In the genomic region with DNA sequence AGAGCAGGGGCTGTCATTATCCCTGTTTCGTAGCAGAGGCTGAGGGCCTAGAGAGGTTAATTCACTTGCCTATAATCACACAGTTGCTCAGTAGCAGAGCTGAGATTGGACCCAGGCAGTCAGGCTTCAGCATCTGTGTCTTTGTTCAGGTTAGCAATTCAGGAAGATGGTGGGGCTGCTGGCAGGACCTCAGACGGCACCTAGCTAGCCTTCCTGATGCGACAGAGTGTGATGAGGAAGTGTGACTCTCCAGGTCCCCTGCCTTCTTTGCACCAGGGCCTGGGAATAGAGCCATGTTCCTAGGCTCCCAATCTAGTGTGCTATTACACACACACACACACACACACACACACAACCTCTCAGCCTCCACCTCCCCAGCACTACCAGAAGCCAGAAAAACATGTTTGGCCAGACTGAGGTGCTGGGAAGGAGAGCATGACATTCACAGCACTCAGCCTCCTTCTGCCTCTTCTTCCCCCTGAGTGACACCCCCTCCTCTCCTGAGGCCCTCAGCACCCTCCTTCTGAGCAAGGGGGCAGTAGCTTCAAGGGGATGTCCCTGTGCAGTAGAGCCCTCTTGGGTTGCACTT, we compare ENCODE assay signal across 28 cellular contexts.
DNase-seq lines count a peak whose midpoint lies in the region; ATAC-seq, FAIRE-seq and TF ChIP-seq lines count a peak whose summit lies in the region.
"Had no signal": no experiment of that assay in that cellular context is flagged by ENCODE, and none has a peak within 500 bp of the region (broad histone marks: within the 10 kb centered on the region; RNA-seq: fewer than 3 reads in every experiment).

No MANE protein-coding gene starts in this region.

- H3K9ac ChIP-seq in H1 (replicated peaks in 1 of 4; ENCODE audit: extremely low read depth in 1 of 4, low read depth in 3 of 4, low read length in 3 of 4) (no peak overlapping the region), neuronal stem cell (ENCODE audit: low read depth, low read length, poor library complexity) (no peak overlapping the region)
- H3K9ac ChIP-seq: BLaER1 treated with 17β-estradiol and CSF1 and Interleukin-3, amounts not matched to agents 10 nM and 100 nM had no signal

- no peak overlapping the region for H2AK5ac ChIP-seq in H1 (ENCODE audit: low read depth, low read length)
- H2AK5ac ChIP-seq in neuronal stem cell (ENCODE audit: low read depth, low read length): no peak overlapping the region

- TF ChIP-seq RAD21 in H1 (IDR thresholded peaks at IDR 0.05 in 1 of 2, conservative IDR thresholded peaks at IDR 0.05 in 1 of 2; ENCODE audit: low read depth in 2 of 2, low read length in 2 of 2): no peak

- no peak overlapping the region; the same call in 1 of the 2 replicates for H2BK15ac ChIP-seq in H1 (ENCODE audit: low read length)
- H2BK15ac ChIP-seq in neuronal stem cell (ENCODE audit: low read length): no peak overlapping the region

- no peaks in the 10 kb centered on the region for H3K79me1 ChIP-seq in H1 (ENCODE audit: low read depth, low read length)
- no peaks in the 10 kb centered on the region for H3K79me1 ChIP-seq in neuronal stem cell (ENCODE audit: low read depth, low read length)

- H3K9me3 ChIP-seq in H1 (ENCODE audit: insufficient read depth in 2 of 2, low read depth in 1 of 2, low read length in 1 of 2): no peaks in the 10 kb centered on the region
- H3K9me3 ChIP-seq in neuronal stem cell (replicated peaks in 1 of 2; ENCODE audit: control insufficient read depth in 2 of 2, insufficient read depth in 1 of 2, low read depth in 1 of 2, low read length in 2 of 2): no peaks in the 10 kb centered on the region
- no peaks in the 10 kb centered on the region for H3K9me3 ChIP-seq in vagina
- H3K9me3 ChIP-seq: BLaER1 treated with 17β-estradiol and CSF1 and Interleukin-3, amounts not matched to agents 10 nM and 100 nM; Peyer's patch; SJSA1 had no signal

- H3K4me3 ChIP-seq in H1 (ENCODE audit: extremely low read depth in 1 of 4, insufficient read depth in 2 of 4, low read depth in 3 of 4, low read length in 4 of 4) (no peak overlapping the region), neuronal stem cell (ENCODE audit: low read length in 2 of 2) (no peak overlapping the region), vagina (no peak overlapping the region)
- H3K4me3 ChIP-seq: BLaER1 treated with 17β-estradiol and CSF1 and Interleukin-3, amounts not matched to agents 10 nM and 100 nM; K562; Peyer's patch; SJSA1 had no signal

- H4K91ac ChIP-seq in H1 (replicated peaks; ENCODE audit: insufficient read length, low read length) (no peak overlapping the region), neuronal stem cell (ENCODE audit: low read depth, low read length, poor library complexity) (no peak overlapping the region)

- no peak overlapping the region for H4K8ac ChIP-seq in H1 (ENCODE audit: extremely low read depth, insufficient read depth, low read length)
- H4K8ac ChIP-seq in neuronal stem cell (ENCODE audit: low read depth, low read length): no peak overlapping the region

- H3K27me3 ChIP-seq in H1 (replicated peaks in 1 of 4; ENCODE audit: control insufficient read depth in 3 of 4, extremely low read depth in 1 of 4, insufficient read depth in 3 of 4, low read length in 3 of 4) (no peaks in the 10 kb centered on the region), neuronal stem cell (ENCODE audit: control insufficient read depth in 3 of 3, insufficient read depth in 3 of 3, low read depth in 1 of 3, low read length in 3 of 3) (peaks cover 0 to 48% (median 0%) of the 10 kb centered on the region in 3 experiments), vagina (no peaks in the 10 kb centered on the region)
- H3K27me3 ChIP-seq: BLaER1 treated with 17β-estradiol and CSF1 and Interleukin-3, amounts not matched to agents 10 nM and 100 nM; Peyer's patch; SJSA1 had no signal

- TF ChIP-seq POLR2A in H1 (IDR thresholded peaks at IDR 0.05; ENCODE audit: control extremely low read depth in 1 of 2, low read depth in 2 of 2, low read length in 2 of 2) (no peak), vagina (IDR thresholded peaks at IDR 0.05) (no peak)

- TF ChIP-seq CTCF in H1 (IDR thresholded peaks at IDR 0.05; ENCODE audit: control extremely low read depth in 1 of 3, insufficient read depth in 1 of 3, low read depth in 1 of 3, low read length in 3 of 3) (no peak), vagina (IDR thresholded peaks at IDR 0.05) (no peak)

- TF ChIP-seq EP300 in H1 (IDR thresholded peaks at IDR 0.05; ENCODE audit: borderline replicate concordance in 1 of 2, low read depth in 2 of 2, low read length in 2 of 2): no peak

- CTCF ChIA-PET in H1 (lab: Charles Lee; ENCODE audit: partially characterized antibody): interaction anchor here (1.0 to 2.4 kb wide), 3 partner anchors 9 to 27 kb away, joined by 3 to 5 read pairs (median 3); no protein-coding TSS in a partner anchor

- POLR2A ChIA-PET in H1 (lab: Charles Lee; ENCODE audit: partially characterized antibody): no interaction called here

- ATAC-seq in GM19023 (IDR thresholded peaks at IDR 0.05; ENCODE audit: unreplicated experiment) (no peak), HG03469 (IDR thresholded peaks at IDR 0.05; ENCODE audit: unreplicated experiment) (no peak)
- ATAC-seq: CD8-positive, alpha-beta T cell; HepG2; K562 had no signal

- H3K23me2 ChIP-seq in H1 (ENCODE audit: low read depth, low read length): no peaks in the 10 kb centered on the region

- H3K27ac ChIP-seq in H1 (ENCODE audit: low read depth, low read length) (no peak overlapping the region), neuronal stem cell (replicated peaks; ENCODE audit: low read length) (no peak overlapping the region), vagina (no peak overlapping the region)
- H3K27ac ChIP-seq: 22Rv1; BLaER1 treated with 17β-estradiol and CSF1 and Interleukin-3, amounts not matched to agents 10 nM and 100 nM; HL-60; SJSA1 had no signal

- no peak overlapping the region for H2BK5ac ChIP-seq in H1 (ENCODE audit: low read depth, low read length)
- H2BK5ac ChIP-seq in neuronal stem cell (ENCODE audit: low read length): peak overlapping the region; percentile 25

- no peak overlapping the region for H2AFZ ChIP-seq in H1 (ENCODE audit: low read length)
- no peak overlapping the region for H2AFZ ChIP-seq in neuronal stem cell (ENCODE audit: low read length)

- H3K23ac ChIP-seq in H1 (ENCODE audit: insufficient read length): no peak overlapping the region
- no peak overlapping the region for H3K23ac ChIP-seq in neuronal stem cell (ENCODE audit: low read depth, low read length, poor library complexity)

- H2BK12ac ChIP-seq in H1 (ENCODE audit: low read depth, low read length) (no peak overlapping the region), neuronal stem cell (ENCODE audit: low read length) (no peak overlapping the region)

- 89% methylated on average over 3 of the region's 3 CpGs; no CpG with 5 or more reads in 1 of the 2 experiments for whole genome bisulfite sequencing in H1 (ENCODE audit: extremely low coverage in 1 of 2, insufficient coverage in 1 of 2, insufficient read length in 1 of 2, insufficient replicate concordance in 2 of 2, low coverage in 1 of 2, low lambda C conversion rate in 2 of 2, missing lambda C conversion rate in 1 of 2), 2 experiments
- no CpG with 5 or more reads among the region's 3 CpGs for WGBS in neuronal stem cell (ENCODE audit: extremely low coverage in 2 of 2, insufficient read length in 2 of 2, insufficient replicate concordance in 1 of 2), 2 donors

- H3K14ac ChIP-seq in H1 (ENCODE audit: insufficient read length) (no peak overlapping the region), neuronal stem cell (ENCODE audit: low read length) (no peak overlapping the region)

- intact Hi-C loops in vagina (cut with DNase I): no loop called here

- peak; percentile 10 for DNase-seq in SIG-M5 treated with dmso at 0.1 percent for 504 hours (lab: John Stamatoyannopoulos, UW; ENCODE audit: unreplicated experiment)
- no peak for DNase-seq in SIG-M5 (lab: John Stamatoyannopoulos, UW)
- DNase-seq in H1 (ENCODE audit: low read depth in 1 of 2, low spot score in 2 of 2): no peak
- no peak for DNase-seq in neuronal stem cell (ENCODE audit: low spot score)
- no peak for DNase-seq in NCI-H1694 treated with DMSO at 0.1 percent for 48 hours (lab: John Stamatoyannopoulos, UW)
- no peak for DNase-seq in vagina (ENCODE audit: extremely low spot score in 2 of 2)
- DNase-seq: ACHN; CD8-positive, alpha-beta T cell; DND-41; HFFc6; MM.1S; NCI-H1092; NCI-H1436; NCI-H1930; NCI-H2227 treated with DMSO at 0.1 percent for 48 hours; NCI-H510A; NCI-H748 treated with DMSO at 0.1 percent for 48 hours had no signal

- H2BK120ac ChIP-seq in H1 (replicated peaks; ENCODE audit: low read depth, low read length): no peak overlapping the region
- H2BK120ac ChIP-seq in neuronal stem cell (ENCODE audit: low read depth, low read length): no peak overlapping the region

- H4K20me1 ChIP-seq in H1 (replicated peaks in 1 of 2; ENCODE audit: control insufficient read depth in 1 of 2, insufficient read depth in 2 of 2, low read length in 2 of 2): no peaks in the 10 kb centered on the region

- no peak for FAIRE-seq in H1 (lab: Jason Lieb, UNC)
- FAIRE-seq: G401.6, H54, HepG2, K562 had no signal

- peak overlapping the region; percentile 1; the same call in 1 of the 2 replicates for H2BK20ac ChIP-seq in H1 (ENCODE audit: low read length)

- no peaks in the 10 kb centered on the region for H3K36me3 ChIP-seq in H1 (ENCODE audit: control insufficient read depth in 2 of 4, insufficient read depth in 4 of 4, low read length in 3 of 4)
- no peaks in the 10 kb centered on the region for H3K36me3 ChIP-seq in neuronal stem cell (replicated peaks in 1 of 2; ENCODE audit: control insufficient read depth in 2 of 2, insufficient read depth in 2 of 2, low read length in 2 of 2)
- no peaks in the 10 kb centered on the region for H3K36me3 ChIP-seq in vagina
- H3K36me3 ChIP-seq: BLaER1 treated with 17β-estradiol and CSF1 and Interleukin-3, amounts not matched to agents 10 nM and 100 nM; Peyer's patch; SJSA1 had no signal

- H3K4ac ChIP-seq in H1 (replicated peaks; ENCODE audit: insufficient read length, low read depth, low read length): no peak overlapping the region
- H3K4ac ChIP-seq in neuronal stem cell (ENCODE audit: low read length): no peak overlapping the region

- no peak overlapping the region for H4K5ac ChIP-seq in H1 (ENCODE audit: insufficient read length, low read depth, low read length)

- H3K79me2 ChIP-seq in H1 (ENCODE audit: control insufficient read depth in 1 of 2, insufficient read depth in 2 of 2, low read length in 2 of 2): no peaks in the 10 kb centered on the region

- no peak overlapping the region for H3K18ac ChIP-seq in H1 (ENCODE audit: extremely low read depth, low read length)
- peak overlapping the region; percentile 17 for H3K18ac ChIP-seq in neuronal stem cell (ENCODE audit: low read length)

- H3K4me2 ChIP-seq in H1 (ENCODE audit: insufficient read depth in 1 of 2, low read depth in 2 of 2, low read length in 2 of 2) (no peak overlapping the region), neuronal stem cell (ENCODE audit: insufficient read depth, low read length, poor library complexity, severe bottlenecking) (no peak overlapping the region)
- H3K4me2 ChIP-seq: BLaER1 treated with 17β-estradiol and CSF1 and Interleukin-3, amounts not matched to agents 10 nM and 100 nM had no signal

- no peak overlapping the region for H3K56ac ChIP-seq in H1 (replicated peaks; ENCODE audit: insufficient read length, low read depth, low read length)

- H3K4me1 ChIP-seq in H1 (replicated peaks in 1 of 4; ENCODE audit: control insufficient read depth in 3 of 4, insufficient read depth in 4 of 4, low read length in 3 of 4) (no peaks in the 10 kb centered on the region), neuronal stem cell (ENCODE audit: control insufficient read depth in 2 of 2, insufficient read depth in 1 of 2, low read depth in 1 of 2, low read length in 2 of 2) (no peaks in the 10 kb centered on the region), vagina (no peaks in the 10 kb centered on the region)
- H3K4me1 ChIP-seq: Peyer's patch, SJSA1 had no signal
